In genomic region chr6:35494161-35494563, GRCh38 we compare ENCODE assay signal across 1 cellular context.
TF ChIP-seq lines count a peak whose summit lies in the region.

No MANE protein-coding gene starts in this region.

TF ChIP-seq in HEK293, 187 proteins besides CTCF, POLR2A, EP300 and RAD21 (continued from another document):
- TF ChIP-seq, protein P1, sequence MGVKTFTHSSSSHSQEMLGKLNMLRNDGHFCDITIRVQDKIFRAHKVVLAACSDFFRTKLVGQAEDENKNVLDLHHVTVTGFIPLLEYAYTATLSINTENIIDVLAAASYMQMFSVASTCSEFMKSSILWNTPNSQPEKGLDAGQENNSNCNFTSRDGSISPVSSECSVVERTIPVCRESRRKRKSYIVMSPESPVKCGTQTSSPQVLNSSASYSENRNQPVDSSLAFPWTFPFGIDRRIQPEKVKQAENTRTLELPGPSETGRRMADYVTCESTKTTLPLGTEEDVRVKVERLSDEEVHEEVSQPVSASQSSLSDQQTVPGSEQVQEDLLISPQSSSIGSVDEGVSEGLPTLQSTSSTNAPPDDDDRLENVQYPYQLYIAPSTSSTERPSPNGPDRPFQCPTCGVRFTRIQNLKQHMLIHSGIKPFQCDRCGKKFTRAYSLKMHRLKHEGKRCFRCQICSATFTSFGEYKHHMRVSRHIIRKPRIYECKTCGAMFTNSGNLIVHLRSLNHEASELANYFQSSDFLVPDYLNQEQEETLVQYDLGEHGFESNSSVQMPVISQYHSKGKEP (tag by site-specific recombination; IDR thresholded peaks at IDR 0.05): no peak
- TF ChIP-seq ZNF544 (tag by site-specific recombination; IDR thresholded peaks at IDR 0.05) (no peak), GLI4 (tag by site-specific recombination; IDR thresholded peaks at IDR 0.05) (no peak)
TF ChIP-seq in HEK293: peak in this region for 4.
